Comparison of ENCODE assay signal across 8 cellular contexts in genomic region chr19:32041681-32042292, GRCh38.
DNase-seq lines count a peak whose midpoint lies in the region; ATAC-seq, FAIRE-seq and TF ChIP-seq lines count a peak whose summit lies in the region.

No MANE protein-coding gene starts in this region.

- H3K4me3 ChIP-seq in Karpas-422 (ENCODE audit: low read length) (no peak overlapping the region), kidney (ENCODE audit: low read length in 2 of 2) (no peak overlapping the region)

- H3K9ac ChIP-seq in Karpas-422 (ENCODE audit: low read length) (no peak overlapping the region), kidney (ENCODE audit: low read length in 2 of 2) (no peak overlapping the region)

- peak overlapping the region; percentile 38 to 65 for H3K4me3 Mint-ChIP-seq in CD14-positive monocyte
- H3K4me3 Mint-ChIP-seq in brain = peak overlapping the region; percentile 82 to 89 (median 86)

- FAIRE-seq in kidney (lab: Jason Lieb, UNC) = peak; percentile 13

- H2AFZ ChIP-seq in Karpas-422 (ENCODE audit: low read length) = no peak overlapping the region

- intact Hi-C loops in CD14-positive monocyte (cut with micrococcal nuclease) = no loop called here
- intact Hi-C loops in kidney (cut with DNase I) = no loop called here

- H3K36me3 Mint-ChIP-seq in CD14-positive monocyte (no peaks in the 10 kb centered on the region), brain (no peaks in the 10 kb centered on the region)

- H3K27ac ChIP-seq in Karpas-422 (ENCODE audit: low read length) (no peak overlapping the region), kidney (ENCODE audit: low read depth in 2 of 2, low read length in 2 of 2) (no peak overlapping the region)

- no peaks in the 10 kb centered on the region for H3K27me3 ChIP-seq in Karpas-422 (ENCODE audit: low read length)

- H3K9me3 Mint-ChIP-seq in CD14-positive monocyte = peaks cover 0 to 2% (median 0%) of the 10 kb centered on the region in 7 donors
- no peaks in the 10 kb centered on the region for H3K9me3 Mint-ChIP-seq in brain

- peaks cover 20 to 40% (median 24%) of the 10 kb centered on the region in 3 donors for H3K27me3 Mint-ChIP-seq in CD14-positive monocyte (ENCODE audit: low read depth in 3 of 3)
- H3K27me3 Mint-ChIP-seq in brain = peaks cover 39% of the 10 kb centered on the region

- H3K4me1 Mint-ChIP-seq in CD14-positive monocyte (peaks cover 2% of the 10 kb centered on the region), brain (peaks cover 41% of the 10 kb centered on the region)

- no peaks in the 10 kb centered on the region for H3K9me2 ChIP-seq in Karpas-422 (replicated peaks; ENCODE audit: insufficient read depth, low read length)

- H3K4me1 ChIP-seq in Karpas-422 (ENCODE audit: low read length) (no peaks in the 10 kb centered on the region), kidney (ENCODE audit: control insufficient read depth in 1 of 2, insufficient read depth in 1 of 2, low read depth in 1 of 2, low read length in 2 of 2) (no peaks in the 10 kb centered on the region)

- peak; percentile 62 for TF ChIP-seq CTCF in CD14-positive monocyte (IDR thresholded peaks at IDR 0.05)
- TF ChIP-seq CTCF in brain (conservative IDR thresholded peaks at IDR 0.05) = peak; percentile 93 to 97
- peak; percentile 45 for TF ChIP-seq CTCF in kidney (IDR thresholded peaks at IDR 0.05; ENCODE audit: borderline replicate concordance, extremely low read depth, insufficient read depth)

- no peaks in the 10 kb centered on the region for H3K9me3 ChIP-seq in Karpas-422 (ENCODE audit: low read length)
- H3K9me3 ChIP-seq in kidney (ENCODE audit: control insufficient read depth in 1 of 2, low read length in 2 of 2) = no peaks in the 10 kb centered on the region

- no peak for ATAC-seq in HG03521 (IDR thresholded peaks at IDR 0.05; ENCODE audit: unreplicated experiment)
- ATAC-seq in GM21360 (IDR thresholded peaks at IDR 0.05; ENCODE audit: unreplicated experiment) = no peak
- no peak for ATAC-seq in HG02678 (IDR thresholded peaks at IDR 0.05; ENCODE audit: unreplicated experiment)

- H3K4me2 ChIP-seq in Karpas-422 (ENCODE audit: low read depth, low read length, poor library complexity, severe bottlenecking) = no peak overlapping the region

- DNase-seq in CD14-positive monocyte (ENCODE audit: low spot score) (no peak), Karpas-422 (peak; percentile 64), kidney (no peak)
- DNase-seq in stimulated activated CD8-positive, alpha-beta memory T cell treated with anti-CD3 and anti-CD28 coated beads, Interleukin-7, amount 100 ng/mL, for 24 hours (ENCODE audit: low read depth) = peak; percentile 1

- H3K27ac Mint-ChIP-seq in CD14-positive monocyte = no peak overlapping the region
- H3K27ac Mint-ChIP-seq in brain = peak overlapping the region in 2 of 5 experiments; percentile 23 to 87

- H3K36me3 ChIP-seq in Karpas-422 (ENCODE audit: insufficient read depth, low read length) (no peaks in the 10 kb centered on the region), kidney (ENCODE audit: control insufficient read depth in 1 of 2, insufficient read depth in 2 of 2, low read length in 2 of 2) (no peaks in the 10 kb centered on the region)

- H3K79me2 ChIP-seq in Karpas-422 (ENCODE audit: low read length) = no peaks in the 10 kb centered on the region

- no peaks in the 10 kb centered on the region for H4K20me1 ChIP-seq in Karpas-422 (ENCODE audit: insufficient read depth, low read depth, low read length)

Comparison
In these comparisons a context has a peak if more than half of its experiments do, and no peak if none do; other contexts are left out.
1. DNase-seq: peak in Karpas-422 (single experiment) and stimulated activated CD8-positive, alpha-beta memory T cell treated with anti-CD3 and anti-CD28 coated beads, Interleukin-7, amount 100 ng/mL, for 24 hours (single experiment); none in CD14-positive monocyte (single experiment) and kidney (single experiment).
2. CTCF ChIP-seq: peak in every context shown above with its lines; median percentile 95 in brain; 62 in CD14-positive monocyte; 45 in kidney.